In genomic region chr17:18481803-18482202, GRCh38 we compare ENCODE assay signal across 9 cellular contexts. TPM values are rescaled to one million over a fixed set of nuclear protein-coding genes. Genes with fewer than 3 reads are reported as not detected.
"Had no signal": no experiment of that assay in that cellular context is flagged by ENCODE, and none has a peak within 500 bp of the region (broad histone marks: within the 10 kb centered on the region; RNA-seq: fewer than 3 reads in every experiment).

No MANE protein-coding gene starts in this region.

RNA-seq across cellular contexts. Expression of gene LGALS9C, which starts 5.2 kb away (rescaled TPM):
- total RNA-seq: OCI-LY7, PC-3, Right ventricle myocardium inferior, Right ventricle myocardium superior, RPMI7951, SJCRH30, SJSA1, SK-MEL-5 had no signal
- polyA plus RNA-seq: SK-N-SH had no signal
